Comparison of ENCODE assay signal across 7 cellular contexts in the genomic region with DNA sequence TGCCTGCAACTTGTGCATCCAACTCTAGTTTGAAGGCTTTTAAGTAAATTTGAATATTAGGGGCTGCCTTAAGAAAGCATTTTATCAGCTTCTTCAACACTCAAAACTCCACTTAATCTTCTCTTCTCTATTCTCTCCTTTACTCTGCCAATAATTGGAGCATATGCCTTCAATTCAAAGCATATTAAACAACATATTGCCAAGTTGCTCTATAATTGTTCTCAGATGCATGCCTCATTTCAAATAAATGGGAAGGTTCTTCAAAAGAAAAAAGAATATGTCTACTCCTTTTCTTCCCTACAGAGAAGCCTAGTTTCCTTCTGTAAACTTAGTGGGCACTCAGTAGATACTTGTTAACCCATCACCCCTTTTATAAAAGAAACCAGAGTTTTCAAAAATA.
"Had no signal": no experiment of that assay in that cellular context is flagged by ENCODE, and none has a peak within 500 bp of the region (broad histone marks: within the 10 kb centered on the region; RNA-seq: fewer than 3 reads in every experiment).

No MANE protein-coding gene starts in this region.

- H3K4me3 Mint-ChIP-seq: GM23338, H9, IgD-negative memory B cell had no signal

- H3K4me3 ChIP-seq: GM23338 had no signal

- H2AFZ ChIP-seq: GM23338 had no signal

- H3K27ac ChIP-seq: HL-60 had no signal

- H3K4me1 Mint-ChIP-seq: IgD-negative memory B cell had no signal

- H3K4me2 ChIP-seq: GM23338 had no signal

- ATAC-seq: GM23338, HepG2 had no signal

- H3K9me3 Mint-ChIP-seq: GM23338 had no signal

- H3K36me3 Mint-ChIP-seq: IgD-negative memory B cell had no signal

- H3K27ac Mint-ChIP-seq: GM23338, H9, IgD-negative memory B cell had no signal

- H3K27me3 Mint-ChIP-seq: IgD-negative memory B cell had no signal

- DNase-seq: H9, HCEC 1CT, KBM-7 had no signal
